Comparison of ENCODE assay signal across 24 cellular contexts in genomic region chr4:111650553-111651183, GRCh38.
A peak's percentile ranks its signal among the peaks of the same experiment; 100 is the strongest.
DNase-seq lines count a peak whose midpoint lies in the region; ATAC-seq lines count a peak whose summit lies in the region.
"Had no signal": no experiment of that assay in that cellular context is flagged by ENCODE, and none has a peak within 500 bp of the region (broad histone marks: within the 10 kb centered on the region; RNA-seq: fewer than 3 reads in every experiment).

No MANE protein-coding gene starts in this region.

- H3K4me3 ChIP-seq in HUES48 (ENCODE audit: low read depth, low read length), result peak overlapping the region; percentile 39
- peak overlapping the region; percentile 13 for H3K4me3 ChIP-seq in iPS-18a (ENCODE audit: low read length)
- H3K4me3 ChIP-seq: adrenal gland, body of pancreas, stomach, tibial nerve had no signal

- H3K36me3 ChIP-seq in HUES48 (ENCODE audit: control insufficient read depth, insufficient read depth, low read length), result no peaks in the 10 kb centered on the region
- no peaks in the 10 kb centered on the region for H3K36me3 ChIP-seq in iPS-18a (ENCODE audit: control insufficient read depth, low read depth, low read length)
- H3K36me3 ChIP-seq: adrenal gland, stomach, tibial nerve had no signal

- H3K9me3 ChIP-seq in HUES48 (ENCODE audit: control insufficient read depth, insufficient read depth, low read length) (no peaks in the 10 kb centered on the region), iPS-18a (ENCODE audit: control insufficient read depth, low read depth, low read length) (no peaks in the 10 kb centered on the region)
- H3K9me3 ChIP-seq: adrenal gland, body of pancreas, stomach, tibial nerve had no signal

- H3K27ac ChIP-seq in HUES48 (ENCODE audit: low read depth, low read length), result peak overlapping the region; percentile 68
- H3K27ac ChIP-seq in iPS-18a (ENCODE audit: low read length), result no peak overlapping the region
- H3K27ac ChIP-seq in caudate nucleus (ENCODE audit: low read depth, low read length), result no peak overlapping the region
- H3K27ac ChIP-seq: adrenal gland, body of pancreas, stomach, tibial nerve had no signal

- H3K4me1 ChIP-seq in HUES48 (ENCODE audit: control insufficient read depth, insufficient read depth, low read length) (peaks cover 50% of the 10 kb centered on the region), iPS-18a (ENCODE audit: control insufficient read depth, low read depth, low read length) (peaks cover 24% of the 10 kb centered on the region)
- H3K4me1 ChIP-seq: adrenal gland, body of pancreas, stomach, tibial nerve had no signal

- no peak for ATAC-seq in HG03280 (IDR thresholded peaks at IDR 0.05; ENCODE audit: unreplicated experiment)
- ATAC-seq: activated T-cell treated with anti-CD3 and anti-CD28 coated beads, Interleukin-2, amount 50 U/mL, for 72 hours; body of pancreas; naive thymus-derived CD4-positive, alpha-beta T cell; PC-3 had no signal

- H3K27me3 ChIP-seq in HUES48 (ENCODE audit: control insufficient read depth, insufficient read depth, low read length) (no peaks in the 10 kb centered on the region), iPS-18a (ENCODE audit: control insufficient read depth, insufficient read depth, low read length) (no peaks in the 10 kb centered on the region)
- H3K27me3 ChIP-seq: adrenal gland, body of pancreas, stomach, tibial nerve had no signal

- DNase-seq in COR-L47 (lab: John Stamatoyannopoulos, UW) (peak; percentile 89), NCI-H82 (lab: John Stamatoyannopoulos, UW) (peak; percentile 93), cerebellar cortex (ENCODE audit: low spot score) (no peak), caudate nucleus (lab: John Stamatoyannopoulos, UW) (no peak)
- DNase-seq: activated CD4-positive, alpha-beta T cell treated with anti-CD3 and anti-CD28 coated beads, Interleukin-2, amount 50 U/mL, for 1 hour; activated naive CD4-positive, alpha-beta T cell treated with anti-CD3 and anti-CD28 coated beads for 36 hours; activated T-cell treated with anti-CD3 and anti-CD28 coated beads, Interleukin-2, amount 50 U/mL, for 72 hours; adrenal gland; body of pancreas; DMS153; effector CD8-positive, alpha-beta T cell; KBM-7; kidney; midbrain; naive thymus-derived CD4-positive, alpha-beta T cell; NCI-H2171; NK-92 treated with Interleukin-12 subunit alpha and Interleukin-12 subunit beta, amount 100 ng/mL, for 24 hours; PC-3; small intestine; stomach had no signal

- H3K9ac ChIP-seq in HUES48 (ENCODE audit: low read depth, low read length) (no peak overlapping the region), iPS-18a (ENCODE audit: low read length) (no peak overlapping the region)

Comparison
In these comparisons a context has a peak if more than half of its experiments do, and no peak if none do; other contexts are left out.
1. DNase-seq: peak in COR-L47 (single experiment) and NCI-H82 (single experiment); none in cerebellar cortex (single experiment) and caudate nucleus (0 of 61).